In genomic region chrY:2934048-2934447, GRCh38 we compare ENCODE assay signal across 14 cellular contexts. TPM values are rescaled to one million over a fixed set of nuclear protein-coding genes. Genes with fewer than 3 reads are reported as not detected.
DNase-seq lines count a peak whose midpoint lies in the region; ATAC-seq and TF ChIP-seq lines count a peak whose summit lies in the region.
"Had no signal": no experiment of that assay in that cellular context is flagged by ENCODE, and none has a peak within 500 bp of the region (broad histone marks: within the 10 kb centered on the region; RNA-seq: fewer than 3 reads in every experiment).

No MANE protein-coding gene starts in this region.

- 6 to 19% methylated on average over 11 of the region's 11 CpGs for WGBS in testis, 2 donors

- no peak for DNase-seq in activated naive CD4-positive, alpha-beta T cell treated with anti-CD3 and anti-CD28 coated beads for 36 hours
- DNase-seq in activated naive CD4-positive, alpha-beta T cell treated with Interleukin-2 at 50 U/mL for 16 hours, result no peak
- no peak for DNase-seq in activated CD4-positive, alpha-beta memory T cell treated with anti-CD3 and anti-CD28 coated beads for 36 hours
- peak; percentile 34 for DNase-seq in left ventricle myocardium superior
- DNase-seq in testis, result peak; percentile 34
- DNase-seq in SIG-M5 (lab: John Stamatoyannopoulos, UW), result no peak
- DNase-seq in middle frontal gyrus (ENCODE audit: extremely low spot score, low spot score), result no peak
- DNase-seq: activated CD8-positive, alpha-beta memory T cell treated with anti-CD3 and anti-CD28 coated beads for 24 hours; central memory CD4-positive, alpha-beta T cell; islet precursor cell; NK-92 treated with Interleukin-12 subunit alpha and Interleukin-12 subunit beta, amount 100 ng/mL, for 24 hours; upper lobe of left lung had no signal

- no peaks in the 10 kb centered on the region for H3K9me3 Mint-ChIP-seq in activated naive CD4-positive, alpha-beta T cell treated with anti-CD3 and anti-CD28 coated beads for 36 hours
- H3K9me3 Mint-ChIP-seq in activated CD4-positive, alpha-beta memory T cell treated with anti-CD3 and anti-CD28 coated beads for 36 hours, result no peaks in the 10 kb centered on the region
- H3K9me3 Mint-ChIP-seq: IgD-negative memory B cell had no signal

- peak overlapping the region in 1 of 2 donors; percentile 66 for H3K4me3 ChIP-seq in testis

- H3K27me3 Mint-ChIP-seq in activated naive CD4-positive, alpha-beta T cell treated with anti-CD3 and anti-CD28 coated beads for 36 hours (ENCODE audit: low read depth), result no peaks in the 10 kb centered on the region
- H3K27me3 Mint-ChIP-seq in activated CD4-positive, alpha-beta memory T cell treated with anti-CD3 and anti-CD28 coated beads for 36 hours, result no peaks in the 10 kb centered on the region
- H3K27me3 Mint-ChIP-seq: IgD-negative memory B cell had no signal

- no peaks in the 10 kb centered on the region for H3K4me1 ChIP-seq in testis

- peak overlapping the region; percentile 97 to 99 for H3K27ac ChIP-seq in testis

- CTCF ChIA-PET in activated naive CD4-positive, alpha-beta T cell treated with anti-CD3 and anti-CD28 coated beads for 36 hours (lab: Charles Lee), result interaction anchor here (0.7 kb wide), 1 partner anchor 99 kb away, joined by 3 read pairs; no protein-coding TSS in a partner anchor
- CTCF ChIA-PET in activated CD4-positive, alpha-beta memory T cell treated with anti-CD3 and anti-CD28 coated beads for 36 hours (lab: Charles Lee), result no interaction called here

- peak overlapping the region; percentile 98 for H3K27ac Mint-ChIP-seq in activated naive CD4-positive, alpha-beta T cell treated with anti-CD3 and anti-CD28 coated beads for 36 hours
- H3K27ac Mint-ChIP-seq in activated CD4-positive, alpha-beta memory T cell treated with anti-CD3 and anti-CD28 coated beads for 36 hours, result peak overlapping the region; percentile 95
- H3K27ac Mint-ChIP-seq: IgD-negative memory B cell had no signal

- peak overlapping the region; percentile 82 for H3K4me3 Mint-ChIP-seq in activated naive CD4-positive, alpha-beta T cell treated with anti-CD3 and anti-CD28 coated beads for 36 hours
- peak overlapping the region; percentile 82 for H3K4me3 Mint-ChIP-seq in activated CD4-positive, alpha-beta memory T cell treated with anti-CD3 and anti-CD28 coated beads for 36 hours
- H3K4me3 Mint-ChIP-seq: IgD-negative memory B cell had no signal

- H3K4me1 Mint-ChIP-seq in activated naive CD4-positive, alpha-beta T cell treated with anti-CD3 and anti-CD28 coated beads for 36 hours (ENCODE audit: low read depth), result peaks cover 14% of the 10 kb centered on the region
- H3K4me1 Mint-ChIP-seq in activated CD4-positive, alpha-beta memory T cell treated with anti-CD3 and anti-CD28 coated beads for 36 hours (ENCODE audit: low read depth), result peaks cover 14% of the 10 kb centered on the region
- H3K4me1 Mint-ChIP-seq: IgD-negative memory B cell had no signal

- H3K36me3 ChIP-seq in testis (ENCODE audit: low read depth, missing control alignments), result no peaks in the 10 kb centered on the region
- H3K36me3 ChIP-seq: upper lobe of left lung had no signal

- POLR2A ChIA-PET in activated CD4-positive, alpha-beta memory T cell treated with anti-CD3 and anti-CD28 coated beads for 36 hours (lab: Charles Lee), result no interaction called here

- no peaks in the 10 kb centered on the region for H3K9me3 ChIP-seq in testis
- H3K9me3 ChIP-seq: upper lobe of left lung had no signal

- H3K36me3 Mint-ChIP-seq in activated naive CD4-positive, alpha-beta T cell treated with anti-CD3 and anti-CD28 coated beads for 36 hours (ENCODE audit: low read depth), result peaks cover 15% of the 10 kb centered on the region
- H3K36me3 Mint-ChIP-seq in activated CD4-positive, alpha-beta memory T cell treated with anti-CD3 and anti-CD28 coated beads for 36 hours, result peaks cover 9% of the 10 kb centered on the region
- H3K36me3 Mint-ChIP-seq: IgD-negative memory B cell had no signal

- TF ChIP-seq CTCF in testis (IDR thresholded peaks at IDR 0.05), result no peak

- H3K27me3 ChIP-seq in testis, result no peaks in the 10 kb centered on the region
- H3K27me3 ChIP-seq: upper lobe of left lung had no signal

- intact Hi-C loops in activated naive CD4-positive, alpha-beta T cell treated with anti-CD3 and anti-CD28 coated beads for 36 hours (cut with micrococcal nuclease), result no loop called here
- intact Hi-C loops in activated CD4-positive, alpha-beta memory T cell treated with anti-CD3 and anti-CD28 coated beads for 36 hours (cut with micrococcal nuclease), result no loop called here
- intact Hi-C loops in left ventricle myocardium superior (cut with micrococcal nuclease) (no loop called here), testis (cut with DNase I; ENCODE audit: low total_unique reads) (no loop called here)

- TF ChIP-seq POLR2A in testis (IDR thresholded peaks at IDR 0.05), result no peak

- ATAC-seq in left ventricle myocardium superior, result no peak
- ATAC-seq in HG03159 (IDR thresholded peaks at IDR 0.05; ENCODE audit: unreplicated experiment), result no peak

RNA-seq across cellular contexts. Expression of gene ZFY, which starts 1.1 kb away (rescaled TPM):
- 10 to 100 TPM; 11.5 to 11.9 TPM for total RNA-seq in activated naive CD4-positive, alpha-beta T cell treated with anti-CD3 and anti-CD28 coated beads for 36 hours
- total RNA-seq in activated CD4-positive, alpha-beta memory T cell treated with anti-CD3 and anti-CD28 coated beads for 36 hours, result 10 to 100 TPM; 13.0 to 13.1 TPM
- total RNA-seq in left ventricle myocardium superior (13.0 TPM), testis (10 to 100 TPM; 11.3 to 13.7 TPM)
- polyA plus RNA-seq in testis (ENCODE audit: insufficient read depth, low read depth, low replicate concordance), result 9.7 TPM
- polyA plus RNA-seq: IgD-negative memory B cell had no signal

Comparison
In these comparisons a context has a peak if more than half of its experiments do, and no peak if none do; other contexts are left out.
1. DNase-seq: peak in left ventricle myocardium superior (single experiment) and testis (single experiment); none in activated naive CD4-positive, alpha-beta T cell treated with anti-CD3 and anti-CD28 coated beads for 36 hours (single experiment), activated naive CD4-positive, alpha-beta T cell treated with Interleukin-2 at 50 U/mL for 16 hours (single experiment), activated CD4-positive, alpha-beta memory T cell treated with anti-CD3 and anti-CD28 coated beads for 36 hours (single experiment), SIG-M5 (single experiment) and middle frontal gyrus (single experiment).